26 cellular contexts compared by ENCODE assay signal in the genomic region with DNA sequence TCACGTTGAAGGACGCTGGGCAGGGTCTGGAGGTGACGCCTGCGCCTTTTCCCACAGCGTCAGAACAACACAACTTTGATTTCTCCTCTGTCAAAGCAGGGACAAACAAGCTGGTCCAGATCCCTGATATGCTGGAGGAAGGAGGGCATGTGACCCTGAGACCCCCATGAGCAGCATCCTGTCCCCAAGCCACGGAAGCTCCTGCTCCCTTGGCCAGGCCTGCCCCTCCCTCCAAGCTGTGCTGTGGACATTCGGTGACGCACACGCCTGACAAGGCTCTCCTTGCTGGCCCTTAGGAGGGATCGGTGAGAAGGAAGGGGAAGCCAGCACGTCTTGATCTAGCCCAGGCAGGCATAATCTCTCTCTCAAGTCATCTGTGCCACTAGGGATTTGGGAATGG. TPM values are rescaled to one million over a fixed set of nuclear protein-coding genes. Genes with fewer than 3 reads are reported as not detected.
DNase-seq lines count a peak whose midpoint lies in the region; ATAC-seq, FAIRE-seq and TF ChIP-seq lines count a peak whose summit lies in the region.
"Had no signal": no experiment of that assay in that cellular context is flagged by ENCODE, and none has a peak within 500 bp of the region (broad histone marks: within the 10 kb centered on the region; RNA-seq: fewer than 3 reads in every experiment).

No MANE protein-coding gene starts in this region.

- no peak for ATAC-seq in K562
- ATAC-seq in activated CD8-positive, alpha-beta T cell treated with anti-CD3 and anti-CD28 coated beads for 36 hours: no peak
- ATAC-seq: GM23338; naive thymus-derived CD4-positive, alpha-beta T cell had no signal

- H2AFZ ChIP-seq in K562 (ENCODE audit: low read depth, low read length): no peak overlapping the region
- H2AFZ ChIP-seq: GM23338 had no signal

- TF ChIP-seq EP300 in K562 (IDR thresholded peaks at IDR 0.05; ENCODE audit: low read length) (no peak), suprapubic skin (IDR thresholded peaks at IDR 0.05) (no peak)

- intact Hi-C loops in K562 (cut with micrococcal nuclease): no loop called here
- intact Hi-C loops in activated CD8-positive, alpha-beta T cell treated with anti-CD3 and anti-CD28 coated beads for 36 hours (cut with micrococcal nuclease): no loop called here

- peaks cover 27% of the 10 kb centered on the region for H3K27me3 Mint-ChIP-seq in activated CD8-positive, alpha-beta T cell treated with anti-CD3 and anti-CD28 coated beads for 36 hours
- H3K27me3 Mint-ChIP-seq in activated CD4-positive, alpha-beta T cell treated with anti-CD3 and anti-CD28 coated beads, Interleukin-2, amount 10 ng/mL, durations not matched to agents 7 days and 5 days: peaks cover 16% of the 10 kb centered on the region

- CTCF ChIA-PET in K562 (lab: Yijun Ruan, JAX; ENCODE audit: low intra/inter-chr PET ratio): no interaction called here
- CTCF ChIA-PET in activated CD8-positive, alpha-beta T cell treated with anti-CD3 and anti-CD28 coated beads for 36 hours (lab: Charles Lee): interaction anchor here (1.4 kb wide), 1 partner anchor 15 kb away, joined by 4 read pairs; no protein-coding TSS in a partner anchor
- CTCF ChIA-PET in activated CD4-positive, alpha-beta T cell treated with anti-CD3 and anti-CD28 coated beads, Interleukin-2, amount 10 ng/mL, durations not matched to agents 7 days and 5 days (lab: Charles Lee): no interaction called here

- TF ChIP-seq RAD21 in K562 (CRISPR knock-in tag; conservative IDR thresholded peaks at IDR 0.05 in 1 of 2, IDR thresholded peaks at IDR 0.05 in 1 of 2): no peak

- TF ChIP-seq CTCF in C4-2B (conservative IDR thresholded peaks at IDR 0.05) (no peak), K562 (IDR thresholded peaks at IDR 0.05 in 2 of 3, conservative IDR thresholded peaks at IDR 0.05 in 1 of 3; ENCODE audit: insufficient read depth in 2 of 3, low read depth in 1 of 3, low read length in 3 of 3) (no peak), suprapubic skin (IDR thresholded peaks at IDR 0.05) (no peak)
- TF ChIP-seq CTCF in activated CD8-positive, alpha-beta T cell treated with anti-CD3 and anti-CD28 coated beads for 36 hours (IDR thresholded peaks at IDR 0.05): no peak

- H3K27me3 ChIP-seq in K562 (ENCODE audit: control insufficient read depth in 2 of 2, insufficient read depth in 2 of 2, low read length in 2 of 2): peaks cover 3 to 63% of the 10 kb centered on the region in 2 experiments; a peak in 3 of 5 replicates
- H3K27me3 ChIP-seq in mucosa of stomach (ENCODE audit: control insufficient read depth, insufficient read depth, low read length): no peaks in the 10 kb centered on the region
- H3K27me3 ChIP-seq in suprapubic skin: no peaks in the 10 kb centered on the region
- H3K27me3 ChIP-seq: MG63 had no signal

- H3K4me3 ChIP-seq in K562 (no peak overlapping the region), mucosa of stomach (ENCODE audit: low read length) (no peak overlapping the region), suprapubic skin (no peak overlapping the region)
- H3K4me3 ChIP-seq: GM23338, MG63 had no signal

- no peak for DNase-seq in K562 (ENCODE audit: extremely low read depth in 1 of 4, low spot score in 3 of 4)
- peak in 1 of 2 donors; percentile 76 for DNase-seq in suprapubic skin (ENCODE audit: low spot score in 2 of 2)
- no peak for DNase-seq in NCI-H748 (lab: John Stamatoyannopoulos, UW; ENCODE audit: unreplicated experiment)
- DNase-seq in activated CD8-positive, alpha-beta T cell treated with anti-CD3 and anti-CD28 coated beads for 36 hours: no peak
- DNase-seq in effector CD4-positive, alpha-beta T cell: no peak
- no peak for DNase-seq in activated CD4-positive, alpha-beta T cell treated with anti-CD3 and anti-CD28 coated beads, Interleukin-2, amount 10 ng/mL, durations not matched to agents 7 days and 5 days
- DNase-seq: activated B cell treated with CpG ODN at 0.5 μM for 24 hours; activated CD4-positive, alpha-beta memory T cell treated with anti-CD3 and anti-CD28 coated beads for 36 hours; activated gamma-delta T cell treated with Interleukin-2 at 50 U/mL for 16 hours; DMS79; GF-D8; kidney glomerular epithelial cell; MG63; naive thymus-derived CD4-positive, alpha-beta T cell; NCI-H1417; NCI-H2081; occipital lobe; SHP77; stimulated activated CD4-positive, alpha-beta T cell treated with anti-CD3 and anti-CD28 coated beads, Interleukin-4, amount 100 ng/mL, for 24 hours; stimulated activated naive CD4-positive, alpha-beta T cell; T-helper 9 cell had no signal

- no peaks in the 10 kb centered on the region for H3K9me3 Mint-ChIP-seq in activated CD8-positive, alpha-beta T cell treated with anti-CD3 and anti-CD28 coated beads for 36 hours
- H3K9me3 Mint-ChIP-seq in activated CD4-positive, alpha-beta T cell treated with anti-CD3 and anti-CD28 coated beads, Interleukin-2, amount 10 ng/mL, durations not matched to agents 7 days and 5 days: peaks cover 2% of the 10 kb centered on the region
- H3K9me3 Mint-ChIP-seq: activated B cell treated with CpG ODN at 0.5 μM for 24 hours; activated CD4-positive, alpha-beta memory T cell treated with anti-CD3 and anti-CD28 coated beads for 36 hours had no signal

- no peaks in the 10 kb centered on the region for H3K9me1 ChIP-seq in K562 (ENCODE audit: control insufficient read depth, insufficient read depth, low read length)

- WGBS in K562 (ENCODE audit: insufficient coverage, low coverage, missing lambda C conversion rate): 1% methylated on average over 10 of the region's 11 CpGs
- WGBS in suprapubic skin: 71% methylated on average over 7 of the region's 11 CpGs

- H3K9me3 ChIP-seq in K562 (replicated peaks; ENCODE audit: control insufficient read depth, insufficient read depth, low read depth, low read length) (no peaks in the 10 kb centered on the region), mucosa of stomach (ENCODE audit: control insufficient read depth, low read length) (no peaks in the 10 kb centered on the region), suprapubic skin (no peaks in the 10 kb centered on the region)
- H3K9me3 ChIP-seq: MG63 had no signal

- no peaks in the 10 kb centered on the region for H3K79me2 ChIP-seq in K562 (ENCODE audit: control insufficient read depth, insufficient read depth, low read length)

- H4K20me1 ChIP-seq in K562 (replicated peaks; ENCODE audit: control insufficient read depth, insufficient read depth, low read length): no peaks in the 10 kb centered on the region

- no peaks in the 10 kb centered on the region for H3K4me1 ChIP-seq in K562 (replicated peaks in 1 of 2; ENCODE audit: control insufficient read depth in 2 of 2, insufficient read depth in 2 of 2, low read length in 2 of 2)
- peaks cover 89% of the 10 kb centered on the region for H3K4me1 ChIP-seq in mucosa of stomach (ENCODE audit: control insufficient read depth, insufficient read depth, low read length)
- peaks cover 17% of the 10 kb centered on the region for H3K4me1 ChIP-seq in suprapubic skin

- no peak overlapping the region for H3K4me2 ChIP-seq in K562 (ENCODE audit: insufficient read depth, low read length)
- H3K4me2 ChIP-seq: GM23338 had no signal

- H3K9ac ChIP-seq in K562 (ENCODE audit: insufficient read depth in 1 of 2, low read depth in 2 of 2, low read length in 2 of 2) (no peak overlapping the region), mucosa of stomach (ENCODE audit: low read length) (peak overlapping the region; percentile 30)

- POLR2A ChIA-PET in K562 (lab: Yijun Ruan, JAX): no interaction called here
- POLR2A ChIA-PET in activated CD8-positive, alpha-beta T cell treated with anti-CD3 and anti-CD28 coated beads for 36 hours (lab: Charles Lee): interaction anchor here (0.6 to 0.9 kb wide), 2 partner anchors 17 to 151 kb away, joined by 3 read pairs; no protein-coding TSS in a partner anchor
- POLR2A ChIA-PET in activated CD4-positive, alpha-beta T cell treated with anti-CD3 and anti-CD28 coated beads, Interleukin-2, amount 10 ng/mL, durations not matched to agents 7 days and 5 days (lab: Charles Lee): no interaction called here

- no TSS peak for BruUV-seq in K562 (replicated peaks; lab: Mats Ljungman, UMichigan)

- no peak overlapping the region for H3K27ac Mint-ChIP-seq in activated CD8-positive, alpha-beta T cell treated with anti-CD3 and anti-CD28 coated beads for 36 hours
- no peak overlapping the region for H3K27ac Mint-ChIP-seq in activated CD4-positive, alpha-beta T cell treated with anti-CD3 and anti-CD28 coated beads, Interleukin-2, amount 10 ng/mL, durations not matched to agents 7 days and 5 days
- H3K27ac Mint-ChIP-seq: activated B cell treated with CpG ODN at 0.5 μM for 24 hours; activated CD4-positive, alpha-beta memory T cell treated with anti-CD3 and anti-CD28 coated beads for 36 hours; GM23338; naive thymus-derived CD4-positive, alpha-beta T cell had no signal

- no peaks in the 10 kb centered on the region for H3K36me3 Mint-ChIP-seq in activated CD8-positive, alpha-beta T cell treated with anti-CD3 and anti-CD28 coated beads for 36 hours (ENCODE audit: low read depth)
- H3K36me3 Mint-ChIP-seq in activated CD4-positive, alpha-beta T cell treated with anti-CD3 and anti-CD28 coated beads, Interleukin-2, amount 10 ng/mL, durations not matched to agents 7 days and 5 days (ENCODE audit: low read depth): no peaks in the 10 kb centered on the region
- H3K36me3 Mint-ChIP-seq: activated CD4-positive, alpha-beta memory T cell treated with anti-CD3 and anti-CD28 coated beads for 36 hours; naive thymus-derived CD4-positive, alpha-beta T cell had no signal

- peaks cover 2% of the 10 kb centered on the region for H3K4me1 Mint-ChIP-seq in activated CD8-positive, alpha-beta T cell treated with anti-CD3 and anti-CD28 coated beads for 36 hours (ENCODE audit: low read depth)
- peaks cover 2% of the 10 kb centered on the region for H3K4me1 Mint-ChIP-seq in activated CD4-positive, alpha-beta T cell treated with anti-CD3 and anti-CD28 coated beads, Interleukin-2, amount 10 ng/mL, durations not matched to agents 7 days and 5 days
- H3K4me1 Mint-ChIP-seq: activated B cell treated with CpG ODN at 0.5 μM for 24 hours had no signal

- FAIRE-seq in K562 (lab: Jason Lieb, UNC): no peak
- FAIRE-seq: endometrium had no signal

- TF ChIP-seq POLR2A in K562 (conservative IDR thresholded peaks at IDR 0.05) (no peak), suprapubic skin (IDR thresholded peaks at IDR 0.05) (no peak)

- no peak overlapping the region for H3K4me3 Mint-ChIP-seq in activated CD8-positive, alpha-beta T cell treated with anti-CD3 and anti-CD28 coated beads for 36 hours
- no peak overlapping the region for H3K4me3 Mint-ChIP-seq in activated CD4-positive, alpha-beta T cell treated with anti-CD3 and anti-CD28 coated beads, Interleukin-2, amount 10 ng/mL, durations not matched to agents 7 days and 5 days
- H3K4me3 Mint-ChIP-seq: activated B cell treated with CpG ODN at 0.5 μM for 24 hours; activated CD4-positive, alpha-beta memory T cell treated with anti-CD3 and anti-CD28 coated beads for 36 hours; GM23338; naive thymus-derived CD4-positive, alpha-beta T cell had no signal

- in situ Hi-C loops in K562 (cut with MboI): no loop called here

- peak overlapping the region; percentile 4; the same call in 1 of the 2 replicates for H3K27ac ChIP-seq in C4-2B
- no peak overlapping the region for H3K27ac ChIP-seq in K562 (ENCODE audit: extremely low read depth, low read depth, low read length)
- H3K27ac ChIP-seq in suprapubic skin: peak overlapping the region; percentile 59

- H3K36me3 ChIP-seq in K562 (ENCODE audit: control insufficient read depth, insufficient read depth, low read length) (no peaks in the 10 kb centered on the region), mucosa of stomach (ENCODE audit: control insufficient read depth, insufficient read depth, low read length) (peaks cover 58% of the 10 kb centered on the region), suprapubic skin (no peaks in the 10 kb centered on the region)
- H3K36me3 ChIP-seq: MG63 had no signal

RNA-seq across cellular contexts. Expression of a gene that starts 11.3 kb away (rescaled TPM):
- not detected in 2 replicates for total RNA-seq in K562 (2011; cell fraction: chromatin; rRNA removed; ENCODE audit: low replicate concordance)
- total RNA-seq in K562 (2011; cell fraction: nucleolus; rRNA removed): not detected in 2 replicates
- not detected in 2 replicates for total RNA-seq in K562 (2011; cell fraction: nucleoplasm; rRNA removed)
- total RNA-seq in K562 (2014; rRNA removed): not detected in 2 replicates
- total RNA-seq in K562 (2014; rRNA removed; fragmentation: Illumina TruSeq; extraction: Trizol): not detected in 2 replicates
- total RNA-seq in K562 (2015; rRNA removed; fragmentation: Illumina TruSeq; extraction: Trizol): not detected in 2 replicates
- total RNA-seq in K562 (2021): 0.22 and 0.65 TPM in 2 replicates
- polyA plus RNA-seq in K562 (2011; rRNA removed): not detected in 2 replicates
- polyA plus RNA-seq in K562 (2011; cell fraction: cytosol; rRNA removed): not detected in 2 replicates
- 0.24 TPM in 1 of 2 replicates, not detected in the other for polyA plus RNA-seq in K562 (2011; cell fraction: nucleus; rRNA removed)
- polyA plus RNA-seq in K562 (2012): 0.12 and 0.25 TPM in 2 replicates
- polyA plus RNA-seq in K562 (2014; fragmentation: Illumina TruSeq; extraction: Trizol): not detected in 2 replicates
- not detected for polyA plus RNA-seq in K562 (2014; fragmentation: Nextera tagmentation; extraction: Ambion mirVana)
- not detected in 2 replicates for polyA plus RNA-seq in K562 (2014; rRNA removed)
- polyA minus RNA-seq in K562 (2011; rRNA and poly(A)+ RNA removed): not detected in 2 replicates
- not detected in 2 replicates for polyA minus RNA-seq in K562 (2011; cell fraction: cytosol; rRNA and poly(A)+ RNA removed)
- not detected in 2 replicates for polyA minus RNA-seq in K562 (2011; cell fraction: nucleus; rRNA and poly(A)+ RNA removed)
- 10 to 100 TPM in 3 of 4 donors, 1 to 10 TPM in 1; 8.8 to 41.1 (median 24.4) TPM for total RNA-seq in suprapubic skin
- not detected for total RNA-seq in activated CD8-positive, alpha-beta T cell treated with anti-CD3 and anti-CD28 coated beads for 36 hours
- not detected for total RNA-seq in activated CD4-positive, alpha-beta T cell treated with anti-CD3 and anti-CD28 coated beads, Interleukin-2, amount 10 ng/mL, durations not matched to agents 7 days and 5 days
- total RNA-seq: activated B cell treated with CpG ODN at 0.5 μM for 24 hours; activated CD4-positive, alpha-beta memory T cell treated with anti-CD3 and anti-CD28 coated beads for 36 hours; naive thymus-derived CD4-positive, alpha-beta T cell; OCI-LY7 had no signal
- polyA plus RNA-seq: naive thymus-derived CD4-positive, alpha-beta T cell had no signal

Comparison
In these comparisons a context has a peak if more than half of its experiments do, and no peak if none do; other contexts are left out.
1. RNA of a gene that starts 11.3 kb away (total RNA-seq): 8.8 to 41.1 TPM in suprapubic skin; 0.22 to 0.65 TPM in K562, not detected in activated CD8-positive, alpha-beta T cell treated with anti-CD3 and anti-CD28 coated beads for 36 hours and not detected in activated CD4-positive, alpha-beta T cell treated with anti-CD3 and anti-CD28 coated beads, Interleukin-2, amount 10 ng/mL, durations not matched to agents 7 days and 5 days; every median in the first group is over 4 times any median in the second.